In genomic region chr6:148559848-148560433, GRCh38 we compare ENCODE assay signal across 8 cellular contexts.
A peak's percentile ranks its signal among the peaks of the same experiment; 100 is the strongest.
DNase-seq lines count a peak whose midpoint lies in the region; ATAC-seq, FAIRE-seq and TF ChIP-seq lines count a peak whose summit lies in the region.

No MANE protein-coding gene starts in this region.

- DNase-seq in A549 (ENCODE audit: low read depth in 1 of 2, low spot score in 1 of 2) (peak; percentile 44 to 52), NCI-H526 (lab: John Stamatoyannopoulos, UW) (peak; percentile 54 to 85), H1 (ENCODE audit: low read depth in 1 of 2, low spot score in 2 of 2) (peak; percentile 21 to 94)
- DNase-seq in activated CD8-positive, alpha-beta memory T cell treated with anti-CD3 and anti-CD28 coated beads for 4 hours (ENCODE audit: low read depth in 2 of 2) = peak; percentile 31 to 40
- DNase-seq in stimulated activated CD8-positive, alpha-beta memory T cell treated with anti-CD3 and anti-CD28 coated beads, Interleukin-15, amount 100 ng/mL, for 24 hours (ENCODE audit: low read depth) = peak; percentile 56

- H3K27ac ChIP-seq in A549 (peak overlapping the region; percentile 45 to 86; a peak in 5 of 6 replicates), H1 (ENCODE audit: low read depth, low read length) (no peak overlapping the region), mesodermal cell (ENCODE audit: low read depth, low read length, severe bottlenecking) (no peak overlapping the region)

- H3K4ac ChIP-seq in H1 (replicated peaks; ENCODE audit: insufficient read length, low read depth, low read length) = no peak overlapping the region

- H3K27me3 ChIP-seq in H1 (replicated peaks in 1 of 4; ENCODE audit: control insufficient read depth in 3 of 4, extremely low read depth in 1 of 4, insufficient read depth in 3 of 4, low read length in 3 of 4) = peaks cover 0 to 10% (median 6%) of the 10 kb centered on the region in 4 experiments; a peak in 5 of 7 replicates

- peak overlapping the region; percentile 45; the same call in 1 of the 2 replicates for H2AFZ ChIP-seq in H1 (ENCODE audit: low read length)

- H3K4me2 ChIP-seq in A549 (peak overlapping the region; percentile 71), H1 (ENCODE audit: insufficient read depth in 1 of 2, low read depth in 2 of 2, low read length in 2 of 2) (peak overlapping the region; percentile 3 to 89; a peak in 3 of 4 replicates)

- no peak overlapping the region for H3K14ac ChIP-seq in H1 (ENCODE audit: insufficient read length)

- no peak overlapping the region for H3K56ac ChIP-seq in H1 (replicated peaks; ENCODE audit: insufficient read length, low read depth, low read length)

- peak overlapping the region; percentile 90; the same call in 1 of the 2 replicates for H4K8ac ChIP-seq in H1 (ENCODE audit: extremely low read depth, insufficient read depth, low read length)

- no peak for TF ChIP-seq POLR2A in A549 (IDR thresholded peaks at IDR 0.05; ENCODE audit: low read length)
- 0 out of 3 replicates have a peak, but pooled peaks of 1 of the 2 experiments have one; percentile 44 for TF ChIP-seq POLR2A in H1 (IDR thresholded peaks at IDR 0.05; ENCODE audit: control extremely low read depth in 1 of 2, low read depth in 2 of 2, low read length in 2 of 2)

- peak overlapping the region; percentile 37 for H3K4me3 ChIP-seq in A549
- H3K4me3 ChIP-seq in H1 (ENCODE audit: extremely low read depth in 1 of 4, insufficient read depth in 2 of 4, low read depth in 3 of 4, low read length in 4 of 4) = peak overlapping the region; percentile 18 to 60 (median 43); a peak in 7 of 8 replicates
- H3K4me3 ChIP-seq in mesodermal cell (ENCODE audit: extremely low read depth, insufficient read depth, low read length, poor library complexity, severe bottlenecking) = peak overlapping the region; percentile 39

- ATAC-seq in A549 (peak; percentile 91 to 95), GM18511 (IDR thresholded peaks at IDR 0.05; ENCODE audit: unreplicated experiment) (peak; percentile 88), HG03139 (IDR thresholded peaks at IDR 0.05; ENCODE audit: unreplicated experiment) (peak; percentile 70)

- no peaks in the 10 kb centered on the region; the same call in none of the 2 replicates for H3K23me2 ChIP-seq in H1 (ENCODE audit: low read depth, low read length)

- H2AK5ac ChIP-seq in H1 (ENCODE audit: low read depth, low read length) = 0 out of 2 replicates have a peak overlapping the region, but pooled peaks have one; percentile 7

- H3K36me3 ChIP-seq in H1 (ENCODE audit: control insufficient read depth in 2 of 4, insufficient read depth in 4 of 4, low read length in 3 of 4) (no peaks in the 10 kb centered on the region), mesodermal cell (ENCODE audit: control insufficient read depth, insufficient read depth, low read length) (no peaks in the 10 kb centered on the region)

- H2BK15ac ChIP-seq in H1 (ENCODE audit: low read length) = 0 out of 2 replicates have a peak overlapping the region, but pooled peaks have one; percentile 53

- no peaks in the 10 kb centered on the region for H3K79me1 ChIP-seq in H1 (ENCODE audit: low read depth, low read length)

- TF ChIP-seq CTCF in A549 (IDR thresholded peaks at IDR 0.05) (peak; percentile 80), H1 (IDR thresholded peaks at IDR 0.05; ENCODE audit: control extremely low read depth in 1 of 3, insufficient read depth in 1 of 3, low read depth in 1 of 3, low read length in 3 of 3) (peak; percentile 90 to 97 (median 97))

- H2BK20ac ChIP-seq in H1 (ENCODE audit: low read length) = peak overlapping the region; percentile 34; the same call in 1 of the 2 replicates

- peaks cover 0 to 2% of the 10 kb centered on the region in 2 experiments for H4K20me1 ChIP-seq in H1 (replicated peaks in 1 of 2; ENCODE audit: control insufficient read depth in 1 of 2, insufficient read depth in 2 of 2, low read length in 2 of 2)

- H3K18ac ChIP-seq in H1 (ENCODE audit: extremely low read depth, low read length) = 0 out of 2 replicates have a peak overlapping the region, but pooled peaks have one; percentile 39

- H3K23ac ChIP-seq in H1 (ENCODE audit: insufficient read length) = no peak overlapping the region

- FAIRE-seq in A549 (lab: Jason Lieb, UNC) (no peak), H1 (lab: Jason Lieb, UNC) (peak; percentile 7)

- H4K5ac ChIP-seq in H1 (ENCODE audit: insufficient read length, low read depth, low read length) = no peak overlapping the region

- peak overlapping the region in 1 of 4 experiments; percentile 25; a peak in 2 of 7 replicates for H3K9ac ChIP-seq in H1 (replicated peaks in 1 of 4; ENCODE audit: extremely low read depth in 1 of 4, low read depth in 3 of 4, low read length in 3 of 4)

- no peaks in the 10 kb centered on the region for H3K9me3 ChIP-seq in A549
- peaks cover 0 to 6% of the 10 kb centered on the region in 2 experiments; a peak in 2 of 4 replicates for H3K9me3 ChIP-seq in H1 (ENCODE audit: insufficient read depth in 2 of 2, low read depth in 1 of 2, low read length in 1 of 2)
- no peaks in the 10 kb centered on the region for H3K9me3 ChIP-seq in mesodermal cell (ENCODE audit: control insufficient read depth, low read length)

- no peak overlapping the region for H2BK5ac ChIP-seq in H1 (ENCODE audit: low read depth, low read length)

- H3K79me2 ChIP-seq in H1 (ENCODE audit: control insufficient read depth in 1 of 2, insufficient read depth in 2 of 2, low read length in 2 of 2) = no peaks in the 10 kb centered on the region

- H4K91ac ChIP-seq in H1 (replicated peaks; ENCODE audit: insufficient read length, low read length) = peak overlapping the region; percentile 7

- 7% methylated on average over 37 of the region's 46 CpGs for WGBS in A549 (ENCODE audit: missing lambda C conversion rate)
- 13% methylated on average over 46 of the region's 46 CpGs; no CpG with 5 or more reads in 1 of the 2 experiments for WGBS in H1 (ENCODE audit: extremely low coverage in 1 of 2, insufficient coverage in 1 of 2, insufficient read length in 1 of 2, insufficient replicate concordance in 2 of 2, low coverage in 1 of 2, low lambda C conversion rate in 2 of 2, missing lambda C conversion rate in 1 of 2), 2 experiments
- 14 to 15% methylated on average over 32 to 38 of the region's 46 CpGs for WGBS in mesodermal cell (ENCODE audit: insufficient coverage in 2 of 2), 2 experiments

- CTCF ChIA-PET in A549 (lab: Yijun Ruan, JAX) (interaction anchor here (0.6 to 1.9 kb wide), 19 partner anchors 9 to 954 kb away, joined by 3 to 11 read pairs (median 4); no protein-coding TSS in a partner anchor), H1 (lab: Charles Lee; ENCODE audit: partially characterized antibody) (interaction anchor here (0.5 to 5.2 kb wide), 39 partner anchors 10 to 1503 kb away, joined by 3 to 26 read pairs (median 3); no protein-coding TSS in a partner anchor)

- no peak overlapping the region for H2BK120ac ChIP-seq in H1 (replicated peaks; ENCODE audit: low read depth, low read length)

- TF ChIP-seq RAD21 in A549 (conservative IDR thresholded peaks at IDR 0.05 in 1 of 2, IDR thresholded peaks at IDR 0.05 in 1 of 2) (peak; percentile 65 to 83), H1 (IDR thresholded peaks at IDR 0.05 in 1 of 2, conservative IDR thresholded peaks at IDR 0.05 in 1 of 2; ENCODE audit: low read depth in 2 of 2, low read length in 2 of 2) (peak; percentile 95 to 97)

- H2BK12ac ChIP-seq in H1 (ENCODE audit: low read depth, low read length) = peak overlapping the region; percentile 93; the same call in 1 of the 2 replicates

- H3K4me1 ChIP-seq in A549 = no peaks in the 10 kb centered on the region
- no peaks in the 10 kb centered on the region for H3K4me1 ChIP-seq in H1 (replicated peaks in 1 of 4; ENCODE audit: control insufficient read depth in 3 of 4, insufficient read depth in 4 of 4, low read length in 3 of 4)
- no peaks in the 10 kb centered on the region for H3K4me1 ChIP-seq in mesodermal cell (ENCODE audit: control insufficient read depth, insufficient read depth, low read length, poor library complexity, severe bottlenecking)

- POLR2A ChIA-PET in A549 (lab: Yijun Ruan, JAX) = no interaction called here
- POLR2A ChIA-PET in H1 (lab: Charles Lee; ENCODE audit: partially characterized antibody) = interaction anchor here (0.6 to 1.1 kb wide), 2 partner anchors 14 to 869 kb away, joined by 3 to 4 read pairs; no protein-coding TSS in a partner anchor

- no peak for TF ChIP-seq EP300 in A549 (IDR thresholded peaks at IDR 0.05)
- 0 out of 3 replicates have a peak, but pooled peaks of 1 of the 2 experiments have one; percentile 58 for TF ChIP-seq EP300 in H1 (IDR thresholded peaks at IDR 0.05; ENCODE audit: borderline replicate concordance in 1 of 2, low read depth in 2 of 2, low read length in 2 of 2)

TF ChIP-seq in A549, 52 proteins besides CTCF, POLR2A, EP300 and RAD21:
- TF ChIP-seq SMC3 (IDR thresholded peaks at IDR 0.05) = peak; percentile 82
- TF ChIP-seq MAX (IDR thresholded peaks at IDR 0.05) = peak; percentile 17; the same call in 1 of the 2 replicates
- TF ChIP-seq MAZ (IDR thresholded peaks at IDR 0.05; ENCODE audit: borderline replicate concordance, low read depth, low read length) = 0 out of 2 replicates have a peak, but pooled peaks have one; percentile 35
- no peak for TF ChIP-seq HEYL (CRISPR knock-in tag; IDR thresholded peaks at IDR 0.05)

TF ChIP-seq in H1, 55 proteins besides CTCF, POLR2A, EP300 and RAD21 (continues in another document):
- peak; percentile 61; the same call in 1 of the 2 replicates for TF ChIP-seq RBBP5 (IDR thresholded peaks at IDR 0.05; ENCODE audit: borderline replicate concordance, low read depth, low read length)
- peak; percentile 90 for TF ChIP-seq MAX (IDR thresholded peaks at IDR 0.05)
- peak; percentile 44 for TF ChIP-seq TAF7 (optimal IDR thresholded peaks at IDR 0.05; ENCODE audit: borderline replicate concordance, low read depth, low read length)
- no peak for TF ChIP-seq HDAC2 (IDR thresholded peaks at IDR 0.05; ENCODE audit: borderline replicate concordance in 1 of 2, low read depth in 2 of 2, low read length in 2 of 2)
- no peak for TF ChIP-seq POLR2AphosphoS5 (IDR thresholded peaks at IDR 0.05; ENCODE audit: low read depth, low read length)
- TF ChIP-seq TCF12 (IDR thresholded peaks at IDR 0.05; ENCODE audit: low read depth, low read length) = no peak
- TF ChIP-seq JUND (IDR thresholded peaks at IDR 0.05; ENCODE audit: low read length) = peak; percentile 50; the same call in 1 of the 2 replicates
- no peak for TF ChIP-seq SP1 (IDR thresholded peaks at IDR 0.05; ENCODE audit: low read depth, low read length)
- TF ChIP-seq CREB1 (IDR thresholded peaks at IDR 0.05) = no peak
- peak; percentile 54; the same call in 1 of the 2 replicates for TF ChIP-seq TAF1 (IDR thresholded peaks at IDR 0.05; ENCODE audit: low read depth, low read length)
- TF ChIP-seq KDM4A (IDR thresholded peaks at IDR 0.05; ENCODE audit: low read depth, low read length, severe bottlenecking) = peak; percentile 88

Comparison
In these comparisons a context has a peak if more than half of its experiments do, and no peak if none do; other contexts are left out.
1. H3K27ac ChIP-seq: peak in A549 (2 of 2); none in H1 (single experiment) and mesodermal cell (single experiment).
2. Of the 18 proteins assayed by ChIP-seq in both H1 and A549: peak only in H1: E2F6; only in A549: none; in both: CTCF, MAX and RAD21; in neither: 12; mixed calls (peak in some experiments, not most) for 2.
3. Peak in every context shown above with its lines, with median percentiles within 50 percentile points of each other: ATAC-seq, DNase-seq and H3K4me3 ChIP-seq.